Comparison of ENCODE assay signal across 13 cellular contexts in the genomic region with DNA sequence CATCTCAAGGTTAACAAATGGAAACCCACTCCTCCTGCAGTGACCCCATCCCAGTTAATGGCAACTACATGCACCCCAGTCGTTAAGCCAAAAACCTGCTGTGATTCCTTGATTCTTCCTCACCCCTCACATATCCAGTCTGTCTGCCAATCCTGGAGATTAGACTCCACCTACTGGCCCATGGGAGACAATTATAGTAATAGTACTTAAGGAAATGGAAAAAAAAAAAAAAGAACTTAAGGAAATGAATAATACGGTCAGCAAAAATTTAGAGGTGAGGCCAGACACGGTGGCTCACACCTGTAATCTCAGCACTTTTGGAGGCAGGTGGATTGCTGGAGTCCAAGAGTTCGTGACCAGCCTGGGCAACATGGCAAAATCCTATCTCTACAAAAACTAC. TPM values are rescaled to one million over a fixed set of nuclear protein-coding genes. Genes with fewer than 3 reads are reported as not detected.
DNase-seq lines count a peak whose midpoint lies in the region; ATAC-seq and TF ChIP-seq lines count a peak whose summit lies in the region.
"Had no signal": no experiment of that assay in that cellular context is flagged by ENCODE, and none has a peak within 500 bp of the region (broad histone marks: within the 10 kb centered on the region; RNA-seq: fewer than 3 reads in every experiment).

No MANE protein-coding gene starts in this region.

- no peak overlapping the region for H3K4me3 Mint-ChIP-seq in activated naive CD4-positive, alpha-beta T cell treated with anti-CD3 and anti-CD28 coated beads, Interleukin-2, amount 10 ng/mL, durations not matched to agents 7 days and 5 days
- no peak overlapping the region for H3K4me3 Mint-ChIP-seq in T-helper 17 cell
- no peak overlapping the region for H3K4me3 Mint-ChIP-seq in stimulated activated memory B cell treated with anti-CD40 and anti-IgM and Interleukin-4, amounts not matched to agents 10 μg/mL and 1 μg/mL and 100 μg/mL, for 72 hours

- peak; percentile 25 for TF ChIP-seq CTCF in epithelial cell of esophagus (IDR thresholded peaks at IDR 0.05; ENCODE audit: insufficient read depth, low read depth, low read length, missing control alignments)
- TF ChIP-seq CTCF in coronary artery (IDR thresholded peaks at IDR 0.05): no peak

- H3K27me3 Mint-ChIP-seq in activated naive CD4-positive, alpha-beta T cell treated with anti-CD3 and anti-CD28 coated beads, Interleukin-2, amount 10 ng/mL, durations not matched to agents 7 days and 5 days: no peaks in the 10 kb centered on the region
- H3K27me3 Mint-ChIP-seq in T-helper 17 cell: no peaks in the 10 kb centered on the region
- no peaks in the 10 kb centered on the region for H3K27me3 Mint-ChIP-seq in stimulated activated memory B cell treated with anti-CD40 and anti-IgM and Interleukin-4, amounts not matched to agents 10 μg/mL and 1 μg/mL and 100 μg/mL, for 72 hours

- CTCF ChIA-PET in activated naive CD4-positive, alpha-beta T cell treated with anti-CD3 and anti-CD28 coated beads, Interleukin-2, amount 10 ng/mL, durations not matched to agents 7 days and 5 days (lab: Charles Lee): interaction anchor here (0.8 to 1.1 kb wide), 2 partner anchors 9 to 58 kb away, joined by 3 read pairs; no protein-coding TSS in a partner anchor

- no peak for DNase-seq in activated naive CD4-positive, alpha-beta T cell treated with anti-CD3 and anti-CD28 coated beads, Interleukin-2, amount 10 ng/mL, durations not matched to agents 7 days and 5 days
- DNase-seq in activated naive CD4-positive, alpha-beta T cell treated with anti-CD3 and anti-CD28 coated beads, Interleukin-2, amount 50 U/mL, for 16 hours: no peak
- DNase-seq in T-helper 17 cell (no peak), epithelial cell of esophagus (ENCODE audit: low read depth) (peak; percentile 57), CD1c-positive myeloid dendritic cell (ENCODE audit: extremely low spot score) (no peak), coronary artery (ENCODE audit: low spot score) (no peak)
- DNase-seq in stimulated activated CD4-positive, alpha-beta T cell treated with anti-CD3 and anti-CD28 coated beads, Interleukin-1b, Interleukin-23, amount 100 ng/mL, for 48 hours: no peak
- DNase-seq: NCI-H2081, PC-9, psoas muscle, tibial artery had no signal

- H3K27ac ChIP-seq in coronary artery: no peak overlapping the region
- H3K27ac ChIP-seq: BLaER1 treated with 17β-estradiol and CSF1 and Interleukin-3, amounts not matched to agents 10 nM and 100 nM; PC-9; psoas muscle; tibial artery had no signal

- H3K4me3 ChIP-seq in epithelial cell of esophagus (ENCODE audit: low read length): no peak overlapping the region
- H3K4me3 ChIP-seq in coronary artery: no peak overlapping the region
- H3K4me3 ChIP-seq: BLaER1 treated with 17β-estradiol and CSF1 and Interleukin-3, amounts not matched to agents 10 nM and 100 nM; PC-9; psoas muscle; tibial artery had no signal

- peaks cover 42% of the 10 kb centered on the region for H3K4me1 Mint-ChIP-seq in activated naive CD4-positive, alpha-beta T cell treated with anti-CD3 and anti-CD28 coated beads, Interleukin-2, amount 10 ng/mL, durations not matched to agents 7 days and 5 days
- H3K4me1 Mint-ChIP-seq in T-helper 17 cell: peaks cover 27% of the 10 kb centered on the region
- peaks cover 25% of the 10 kb centered on the region for H3K4me1 Mint-ChIP-seq in stimulated activated memory B cell treated with anti-CD40 and anti-IgM and Interleukin-4, amounts not matched to agents 10 μg/mL and 1 μg/mL and 100 μg/mL, for 72 hours

- ATAC-seq in T-helper 17 cell: no peak
- no peak for ATAC-seq in stimulated activated memory B cell treated with anti-CD40 and anti-IgM and Interleukin-4, amounts not matched to agents 10 μg/mL and 1 μg/mL and 100 μg/mL, for 72 hours
- ATAC-seq: psoas muscle had no signal

- H3K27ac Mint-ChIP-seq in activated naive CD4-positive, alpha-beta T cell treated with anti-CD3 and anti-CD28 coated beads, Interleukin-2, amount 10 ng/mL, durations not matched to agents 7 days and 5 days: peak overlapping the region; percentile 92
- peak overlapping the region; percentile 98 for H3K27ac Mint-ChIP-seq in T-helper 17 cell
- peak overlapping the region; percentile 74 for H3K27ac Mint-ChIP-seq in stimulated activated memory B cell treated with anti-CD40 and anti-IgM and Interleukin-4, amounts not matched to agents 10 μg/mL and 1 μg/mL and 100 μg/mL, for 72 hours

- no peaks in the 10 kb centered on the region for H3K9me3 ChIP-seq in T-helper 17 cell (ENCODE audit: control insufficient read depth, low read length, poor library complexity, severe bottlenecking)
- H3K9me3 ChIP-seq: BLaER1 treated with 17β-estradiol and CSF1 and Interleukin-3, amounts not matched to agents 10 nM and 100 nM; psoas muscle; tibial artery had no signal

- peaks cover 44% of the 10 kb centered on the region for H3K36me3 Mint-ChIP-seq in activated naive CD4-positive, alpha-beta T cell treated with anti-CD3 and anti-CD28 coated beads, Interleukin-2, amount 10 ng/mL, durations not matched to agents 7 days and 5 days
- H3K36me3 Mint-ChIP-seq in T-helper 17 cell (ENCODE audit: low read depth): peaks cover 4% of the 10 kb centered on the region
- H3K36me3 Mint-ChIP-seq in stimulated activated memory B cell treated with anti-CD40 and anti-IgM and Interleukin-4, amounts not matched to agents 10 μg/mL and 1 μg/mL and 100 μg/mL, for 72 hours: peaks cover 35% of the 10 kb centered on the region

- no peaks in the 10 kb centered on the region for H3K9me3 Mint-ChIP-seq in activated naive CD4-positive, alpha-beta T cell treated with anti-CD3 and anti-CD28 coated beads, Interleukin-2, amount 10 ng/mL, durations not matched to agents 7 days and 5 days
- no peaks in the 10 kb centered on the region for H3K9me3 Mint-ChIP-seq in stimulated activated memory B cell treated with anti-CD40 and anti-IgM and Interleukin-4, amounts not matched to agents 10 μg/mL and 1 μg/mL and 100 μg/mL, for 72 hours

RNA-seq across cellular contexts. Expression of a gene that starts 7.0 kb away (rescaled TPM):
- total RNA-seq in T-helper 17 cell: 10 to 100 TPM; 62.3 to 77.7 TPM

RNA-seq across cellular contexts. Expression of a gene that starts 7.8 kb away (rescaled TPM):
- not detected for total RNA-seq in T-helper 17 cell
- total RNA-seq: PC-9, psoas muscle had no signal

RNA-seq across cellular contexts. Expression of a gene that starts 32.5 kb away (rescaled TPM):
- 10 to 100 TPM; 34.0 to 34.2 TPM for total RNA-seq in T-helper 17 cell

RNA-seq across cellular contexts. Expression of a gene that starts 55.4 kb away (rescaled TPM):
- total RNA-seq in T-helper 17 cell: 10 to 100 TPM; 26.1 to 33.8 TPM

RNA-seq across cellular contexts. Expression of a gene that starts 55.8 kb away (rescaled TPM):
- 10 to 100 TPM; 10.8 to 12.8 TPM for total RNA-seq in T-helper 17 cell
